Comparison of ENCODE assay signal across 11 cellular contexts in genomic region chr7:148543302-148543701, GRCh38. TPM values are rescaled to one million over a fixed set of nuclear protein-coding genes. Genes with fewer than 3 reads are reported as not detected.
"Had no signal": no experiment of that assay in that cellular context is flagged by ENCODE, and none has a peak within 500 bp of the region (broad histone marks: within the 10 kb centered on the region; RNA-seq: fewer than 3 reads in every experiment).

No MANE protein-coding gene starts in this region.

- H3K4me1 ChIP-seq: HAP-1 had no signal

- DNase-seq: GM23248, GOT3, H7, HFFc6, KBM-7 had no signal

- H3K9me3 Mint-ChIP-seq: HFFc6 had no signal

- H2AFZ ChIP-seq: GM23248 had no signal

- H3K27ac ChIP-seq: GM23248, HL-60 had no signal

- H3K4me3 ChIP-seq: GM23248, HAP-1 had no signal

- H3K27ac Mint-ChIP-seq: HFFc6 had no signal

- H3K4me3 Mint-ChIP-seq: HFFc6 had no signal

- FAIRE-seq: HepG2 had no signal

- H3K36me3 ChIP-seq: HAP-1 had no signal

- H3K9ac ChIP-seq: GM23248 had no signal

- ATAC-seq: HCT116, HepG2 had no signal

- H3K9me3 ChIP-seq: HAP-1 had no signal

RNA-seq across cellular contexts. Expression of gene C7orf33, which starts 47.3 kb away (rescaled TPM):
- total RNA-seq: GM23248, H4, H7, HepG2, HFFc6, HT1080 had no signal
- polyA plus RNA-seq: GM23248, HepG2 had no signal
